Comparison of ENCODE assay signal across 9 cellular contexts in the genomic region with DNA sequence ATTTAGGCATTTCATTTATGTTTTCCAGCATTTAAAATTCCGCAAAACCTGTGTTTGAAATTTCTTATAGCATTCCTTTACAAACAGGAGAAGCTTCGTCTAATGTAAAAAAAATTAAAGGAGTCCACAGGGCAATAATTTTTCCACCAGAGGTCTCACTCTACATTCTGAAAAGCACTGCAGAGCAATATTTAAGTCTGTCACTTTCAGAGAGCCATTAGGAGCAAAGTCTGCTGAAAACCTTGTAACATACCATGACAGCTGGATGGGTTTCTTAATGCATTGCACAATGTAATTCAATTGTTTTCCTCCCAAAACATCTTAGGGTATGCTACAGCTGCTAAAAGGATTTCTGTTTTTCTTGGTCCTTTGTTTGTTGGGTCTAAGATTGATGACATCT. TPM values are rescaled to one million over a fixed set of nuclear protein-coding genes. Genes with fewer than 3 reads are reported as not detected.
DNase-seq lines count a peak whose midpoint lies in the region; ATAC-seq, FAIRE-seq and TF ChIP-seq lines count a peak whose summit lies in the region.
"Had no signal": no experiment of that assay in that cellular context is flagged by ENCODE, and none has a peak within 500 bp of the region (broad histone marks: within the 10 kb centered on the region; RNA-seq: fewer than 3 reads in every experiment).

No MANE protein-coding gene starts in this region.

- peak; percentile 94 for FAIRE-seq in H54 (lab: Jason Lieb, UNC)

- TF ChIP-seq POLR2A in H54 (IDR thresholded peaks at IDR 0.05; ENCODE audit: low read depth, low read length): no peak

- DNase-seq in ACHN (peak; percentile 36), H54 (ENCODE audit: insufficient read length, low spot score) (no peak), left colon (no peak), substantia nigra (lab: John Stamatoyannopoulos, UW) (no peak)
- no peak for DNase-seq in stimulated activated CD4-positive, alpha-beta T cell treated with anti-CD3 and anti-CD28 coated beads, Interleukin-2, amount 100 ng/mL, for 48 hours
- DNase-seq in stimulated activated CD4-positive, alpha-beta T cell treated with anti-CD3 and anti-CD28 coated beads, Interleukin-4, amount 100 ng/mL, for 4 hours: no peak
- DNase-seq: NCI-H524 treated with DMSO at 0.1 percent for 48 hours had no signal

- peak; percentile 80 for TF ChIP-seq CTCF in VCaP (conservative IDR thresholded peaks at IDR 0.05)

- no peak overlapping the region for H3K27ac ChIP-seq in VCaP
- no peak overlapping the region for H3K27ac ChIP-seq in substantia nigra (ENCODE audit: low read depth, low read length, poor library complexity, severe bottlenecking)

- intact Hi-C loops in left colon (cut with DNase I, micrococcal nuclease): no loop called here

- ATAC-seq in left colon: peak; percentile 67
- no peak for ATAC-seq in HG02938 (IDR thresholded peaks at IDR 0.05; ENCODE audit: unreplicated experiment)

- in situ Hi-C loops in ACHN (cut with HindIII; ENCODE audit: low pct_ligation_motif_present, low pct_unique_long_range_greater_than_20kb, low sequenced_read_pairs): loop anchor here (25.0 kb wide), 1 partner anchor 122 kb away; a partner anchor contains a TSS

RNA-seq across cellular contexts. Expression of a gene that starts 18.0 kb away (rescaled TPM):
- total RNA-seq in left colon: 1 to 10 TPM in 1 of 2 donors, under 1 TPM in 1; 0.58 to 5.2 TPM

RNA-seq across cellular contexts. Expression of a gene that starts 32.0 kb away (rescaled TPM):
- total RNA-seq in left colon: 10 to 100 TPM in 1 of 2 donors, 1 to 10 TPM in 1; 3.6 to 16.6 TPM
